In the genomic region with DNA sequence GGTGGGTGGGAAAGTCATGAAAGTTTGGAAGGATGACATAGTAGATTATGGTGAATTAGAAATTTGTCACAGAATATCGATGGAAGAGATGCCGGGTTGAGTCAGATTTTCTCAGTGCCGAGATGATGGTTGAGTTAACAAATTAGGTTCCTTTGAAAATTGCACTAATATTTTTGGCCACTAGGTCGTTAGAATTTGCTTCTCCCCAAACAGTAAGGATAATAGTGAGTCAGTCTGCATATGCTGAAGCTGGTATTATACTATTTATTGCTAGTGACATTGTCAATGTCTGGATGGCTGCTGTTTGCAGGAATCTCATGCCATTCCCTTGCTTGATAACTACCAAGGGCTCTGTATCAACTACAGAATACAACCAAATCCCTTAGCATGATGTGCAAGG, we compare ENCODE assay signal across 9 cellular contexts. TPM values are rescaled to one million over a fixed set of nuclear protein-coding genes. Genes with fewer than 3 reads are reported as not detected.
A peak's percentile ranks its signal among the peaks of the same experiment; 100 is the strongest.
DNase-seq lines count a peak whose midpoint lies in the region; ATAC-seq, FAIRE-seq and TF ChIP-seq lines count a peak whose summit lies in the region.
"Had no signal": no experiment of that assay in that cellular context is flagged by ENCODE, and none has a peak within 500 bp of the region (broad histone marks: within the 10 kb centered on the region; RNA-seq: fewer than 3 reads in every experiment).

No MANE protein-coding gene starts in this region.

- H3K36me3 ChIP-seq in cardiac muscle cell (no peaks in the 10 kb centered on the region), heart right ventricle (no peaks in the 10 kb centered on the region), gastroesophageal sphincter (no peaks in the 10 kb centered on the region)

- no peak for FAIRE-seq in urothelium cell line (lab: Jason Lieb, UNC)
- FAIRE-seq: frontal cortex had no signal

- no peaks in the 10 kb centered on the region for H3K4me1 Mint-ChIP-seq in activated T-cell treated with anti-CD3 and anti-CD28 coated beads, Interleukin-2, amount 50 U/mL, for 24 hours (ENCODE audit: low read depth)

- no peak overlapping the region for H3K4me3 Mint-ChIP-seq in activated T-cell treated with anti-CD3 and anti-CD28 coated beads, Interleukin-2, amount 50 U/mL, for 24 hours

- 56 to 67% methylated on average over 4 of the region's 4 CpGs for WGBS in heart right ventricle, 2 donors
- 59 to 65% methylated on average over 4 of the region's 4 CpGs for WGBS in gastroesophageal sphincter (ENCODE audit: low coverage in 1 of 2), 2 donors

- H3K27me3 Mint-ChIP-seq in activated T-cell treated with anti-CD3 and anti-CD28 coated beads, Interleukin-2, amount 50 U/mL, for 24 hours, result peaks cover 36% of the 10 kb centered on the region

- DNase-seq in cardiac muscle cell (ENCODE audit: low read depth in 1 of 2, low spot score in 1 of 2) (peak in 1 of 2 donors; percentile 20), heart right ventricle (no peak), NAMALWA (ENCODE audit: low spot score) (peak; percentile 46), epithelial cell of proximal tubule (ENCODE audit: low read depth) (no peak), urothelium cell line (ENCODE audit: low spot score) (peak; percentile 41), posterior cingulate gyrus (no peak)
- DNase-seq in activated T-cell treated with anti-CD3 and anti-CD28 coated beads, Interleukin-2, amount 50 U/mL, for 24 hours, result no peak

- TF ChIP-seq CTCF in cardiac muscle cell (IDR thresholded peaks at IDR 0.05; ENCODE audit: low read depth, low read length), result peak; percentile 42
- peak in 4 of 9 donors; percentile 7 to 30 (median 20) for TF ChIP-seq CTCF in heart right ventricle (IDR thresholded peaks at IDR 0.05)
- TF ChIP-seq CTCF in epithelial cell of proximal tubule (conservative IDR thresholded peaks at IDR 0.05; ENCODE audit: low read depth, low read length), result peak; percentile 39
- TF ChIP-seq CTCF in gastroesophageal sphincter (IDR thresholded peaks at IDR 0.05), result peak in 2 of 4 experiments; percentile 9 to 17

- no peak overlapping the region for H3K27ac Mint-ChIP-seq in activated T-cell treated with anti-CD3 and anti-CD28 coated beads, Interleukin-2, amount 50 U/mL, for 24 hours

- intact Hi-C loops in heart right ventricle (cut with DNase I) (loop anchor here in 1 of 10 donors (10.0 kb wide), 1 partner anchor 57 kb away; no protein-coding TSS in a partner anchor), posterior cingulate gyrus (cut with DNase I) (no loop called here)

- peaks cover 9% of the 10 kb centered on the region for H3K27me3 ChIP-seq in cardiac muscle cell
- peaks cover 0 to 27% (median 14%) of the 10 kb centered on the region in 7 donors for H3K27me3 ChIP-seq in heart right ventricle
- peaks cover 45% of the 10 kb centered on the region for H3K27me3 ChIP-seq in gastroesophageal sphincter

- no peak for TF ChIP-seq EP300 in gastroesophageal sphincter (IDR thresholded peaks at IDR 0.05)

- H3K4me3 ChIP-seq in cardiac muscle cell (no peak overlapping the region), heart right ventricle (no peak overlapping the region), epithelial cell of proximal tubule (ENCODE audit: low read depth, low read length) (no peak overlapping the region), gastroesophageal sphincter (no peak overlapping the region)

- H3K9me3 ChIP-seq in cardiac muscle cell (ENCODE audit: low read depth), result no peaks in the 10 kb centered on the region
- H3K9me3 ChIP-seq in heart right ventricle, result no peaks in the 10 kb centered on the region
- no peaks in the 10 kb centered on the region for H3K9me3 ChIP-seq in gastroesophageal sphincter

- ATAC-seq in heart right ventricle (no peak), gastroesophageal sphincter (no peak)

- no peak for TF ChIP-seq POLR2A in gastroesophageal sphincter (IDR thresholded peaks at IDR 0.05)

- H3K27ac ChIP-seq in cardiac muscle cell (no peak overlapping the region), heart right ventricle (no peak overlapping the region), gastroesophageal sphincter (no peak overlapping the region)

- H3K4me1 ChIP-seq in cardiac muscle cell (ENCODE audit: low read depth), result no peaks in the 10 kb centered on the region
- no peaks in the 10 kb centered on the region for H3K4me1 ChIP-seq in heart right ventricle
- H3K4me1 ChIP-seq in gastroesophageal sphincter, result no peaks in the 10 kb centered on the region

- H3K36me3 Mint-ChIP-seq in activated T-cell treated with anti-CD3 and anti-CD28 coated beads, Interleukin-2, amount 50 U/mL, for 24 hours (ENCODE audit: low read depth), result no peaks in the 10 kb centered on the region

- no peaks in the 10 kb centered on the region for H3K9me3 Mint-ChIP-seq in activated T-cell treated with anti-CD3 and anti-CD28 coated beads, Interleukin-2, amount 50 U/mL, for 24 hours

RNA-seq across cellular contexts. Expression of gene MINDY3, which starts 37.7 kb away (rescaled TPM):
- total RNA-seq in cardiac muscle cell, result 12.4 and 14.5 TPM in 2 replicates
- polyA plus RNA-seq in cardiac muscle cell, result 20.4 and 20.6 TPM in 2 replicates
- 10 to 100 TPM; 16.0 to 26.0 (median 23.2) TPM for total RNA-seq in heart right ventricle
- 10 to 100 TPM; 10.8 to 17.6 TPM for polyA plus RNA-seq in heart right ventricle
- 15.5 and 20.5 TPM in 2 replicates for total RNA-seq in epithelial cell of proximal tubule
- total RNA-seq in gastroesophageal sphincter, result 10 to 100 TPM; 21.8 to 93.6 (median 36.7) TPM

Comparison
In these comparisons a context has a peak if more than half of its experiments do, and no peak if none do; other contexts are left out.
1. DNase-seq: peak in NAMALWA (single experiment) and urothelium cell line (single experiment); none in heart right ventricle (0 of 2), epithelial cell of proximal tubule (single experiment), activated T-cell treated with anti-CD3 and anti-CD28 coated beads, Interleukin-2, amount 50 U/mL, for 24 hours (single experiment) and posterior cingulate gyrus (0 of 10).